ENCODE assay signal across 8 cellular contexts in genomic region chr19:56314584-56315075, GRCh38. TPM values are rescaled to one million over a fixed set of nuclear protein-coding genes. Genes with fewer than 3 reads are reported as not detected.
DNase-seq lines count a peak whose midpoint lies in the region; ATAC-seq and TF ChIP-seq lines count a peak whose summit lies in the region.

Gene ZSCAN5A (minus strand): TSS chr19:56314839. CDS start chr19:56225046, 89,793 bp downstream.

- H3F3A ChIP-seq in SK-N-SH (replicated peaks; ENCODE audit: insufficient read depth), result peaks cover 4% of the 10 kb centered on the region

- TF ChIP-seq CTCF in GM10248 (IDR thresholded peaks at IDR 0.05; ENCODE audit: control extremely low read depth, extremely low read depth, low read depth, missing control alignments) (no peak), SK-N-SH (IDR thresholded peaks at IDR 0.05) (no peak)

- H3K9me2 ChIP-seq in SK-N-SH, result no peaks in the 10 kb centered on the region

- peaks cover 0 to 13% of the 10 kb centered on the region in 2 experiments; a peak in 2 of 4 replicates for H3K4me1 ChIP-seq in SK-N-SH (ENCODE audit: control insufficient read depth in 1 of 2, insufficient read depth in 2 of 2, low read depth in 1 of 2, low read length in 1 of 2)

- no peak for TF ChIP-seq EP300 in SK-N-SH (IDR thresholded peaks at IDR 0.05; ENCODE audit: borderline replicate concordance in 1 of 2, low read depth in 1 of 2, low read length in 1 of 2)

- peak within 1 kb of the TSS; percentile 87 for H3K4me2 ChIP-seq in SK-N-SH

- no peaks in the 10 kb centered on the region for H3K27me3 ChIP-seq in SK-N-SH (ENCODE audit: insufficient read depth)

- CTCF ChIA-PET in GM10248 (lab: Yijun Ruan, JAX) (interaction anchor here (0.5 to 3.5 kb wide), 6 partner anchors 11 to 248 kb away, joined by 3 to 26 read pairs (median 3); no protein-coding TSS in a partner anchor), SK-N-SH (lab: Yijun Ruan, JAX) (interaction anchor here (0.7 to 7.1 kb wide), 3 partner anchors 19 to 62 kb away, joined by 4 to 42 read pairs (median 14); no protein-coding TSS in a partner anchor)

- H3K4me3 ChIP-seq in SK-N-SH (ENCODE audit: low read depth in 2 of 2, low read length in 1 of 2), result peak within 1 kb of the TSS; percentile 77 to 89

- H3K9me3 ChIP-seq in SK-N-SH, result no peaks in the 10 kb centered on the region

- peak within 1 kb of the TSS; percentile 95 to 99 for H3K27ac ChIP-seq in SK-N-SH (ENCODE audit: low read depth in 2 of 2, low read length in 1 of 2)

- H3K36me3 ChIP-seq in SK-N-SH (replicated peaks in 1 of 2; ENCODE audit: control insufficient read depth in 1 of 2, insufficient read depth in 2 of 2, low read length in 1 of 2), result peaks cover 16 to 19% of the 10 kb centered on the region in 2 experiments

- no peaks in the 10 kb centered on the region for H4K20me1 ChIP-seq in SK-N-SH (ENCODE audit: insufficient read depth)

- H3K9ac ChIP-seq in SK-N-SH, result peak within 1 kb of the TSS; percentile 94

- DNase-seq in GM10248 (ENCODE audit: extremely low spot score), result peak; percentile 95
- DNase-seq in NCI-H1092 (lab: John Stamatoyannopoulos, UW), result peak; percentile 89
- peak; percentile 96 for DNase-seq in SK-N-SH
- DNase-seq in activated naive CD4-positive, alpha-beta T cell treated with anti-CD3 and anti-CD28 coated beads, Interleukin-2, amount 50 U/mL, for 16 hours, result peak; percentile 97
- DNase-seq in germinal center (ENCODE audit: low spot score), result peak; percentile 98
- DNase-seq in non-pigmented ciliary epithelial cell (ENCODE audit: low read depth), result peak; percentile 67
- DNase-seq in superior temporal gyrus (ENCODE audit: extremely low spot score), result peak; percentile 98

- peaks cover 8% of the 10 kb centered on the region for H3K79me2 ChIP-seq in SK-N-SH (ENCODE audit: insufficient read depth)

- POLR2A ChIA-PET in GM10248 (lab: Yijun Ruan, JAX), result interaction anchor here (0.6 kb wide), 2 partner anchors 41 to 174 kb away, joined by 7 read pairs; no protein-coding TSS in a partner anchor
- POLR2A ChIA-PET in SK-N-SH (lab: Yijun Ruan, JAX), result interaction anchor here (0.6 kb wide), 2 partner anchors 13 to 54 kb away, joined by 3 to 4 read pairs; no protein-coding TSS in a partner anchor

- peak; percentile 70 for ATAC-seq in HG02610 (IDR thresholded peaks at IDR 0.05; ENCODE audit: unreplicated experiment)

- TF ChIP-seq RAD21 in SK-N-SH (IDR thresholded peaks at IDR 0.05; ENCODE audit: low read length), result no peak

- WGBS in SK-N-SH (ENCODE audit: low lambda C conversion rate), result 1% methylated on average over 15 of the region's 34 CpGs

- peak within 1 kb of the TSS; percentile 98 for H2AFZ ChIP-seq in SK-N-SH (ENCODE audit: low read depth)

TF ChIP-seq in SK-N-SH, 30 proteins besides CTCF, POLR2A, EP300 and RAD21 (continues in another document):
- TF ChIP-seq JUND (IDR thresholded peaks at IDR 0.05), result no peak
- TF ChIP-seq, protein P1, sequence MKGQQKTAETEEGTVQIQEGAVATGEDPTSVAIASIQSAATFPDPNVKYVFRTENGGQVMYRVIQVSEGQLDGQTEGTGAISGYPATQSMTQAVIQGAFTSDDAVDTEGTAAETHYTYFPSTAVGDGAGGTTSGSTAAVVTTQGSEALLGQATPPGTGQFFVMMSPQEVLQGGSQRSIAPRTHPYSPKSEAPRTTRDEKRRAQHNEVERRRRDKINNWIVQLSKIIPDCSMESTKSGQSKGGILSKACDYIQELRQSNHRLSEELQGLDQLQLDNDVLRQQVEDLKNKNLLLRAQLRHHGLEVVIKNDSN (IDR thresholded peaks at IDR 0.05; ENCODE audit: borderline replicate concordance, low read depth), result no peak
- no peak for TF ChIP-seq NFIC (IDR thresholded peaks at IDR 0.05; ENCODE audit: borderline replicate concordance)
- no peak for TF ChIP-seq GATA2 (CRISPR knock-in tag; IDR thresholded peaks at IDR 0.05)
- no peak for TF ChIP-seq RFX5 (IDR thresholded peaks at IDR 0.05; ENCODE audit: low read length)
- no peak for TF ChIP-seq MEF2A (IDR thresholded peaks at IDR 0.05; ENCODE audit: borderline replicate concordance, low read depth)
- peak; percentile 97 for TF ChIP-seq GABPA (IDR thresholded peaks at IDR 0.05; ENCODE audit: low read depth)
- TF ChIP-seq ELF1 (IDR thresholded peaks at IDR 0.05), result peak; percentile 75; the same call in 1 of the 2 replicates
- TF ChIP-seq FOXM1 (IDR thresholded peaks at IDR 0.05; ENCODE audit: low read depth), result no peak
- TF ChIP-seq FOXJ3 (CRISPR knock-in tag; IDR thresholded peaks at IDR 0.05), result no peak
- no peak; the same call in 1 of the 2 replicates for TF ChIP-seq MXI1 (IDR thresholded peaks at IDR 0.05; ENCODE audit: low read depth, low read length)
- TF ChIP-seq, protein P2, sequence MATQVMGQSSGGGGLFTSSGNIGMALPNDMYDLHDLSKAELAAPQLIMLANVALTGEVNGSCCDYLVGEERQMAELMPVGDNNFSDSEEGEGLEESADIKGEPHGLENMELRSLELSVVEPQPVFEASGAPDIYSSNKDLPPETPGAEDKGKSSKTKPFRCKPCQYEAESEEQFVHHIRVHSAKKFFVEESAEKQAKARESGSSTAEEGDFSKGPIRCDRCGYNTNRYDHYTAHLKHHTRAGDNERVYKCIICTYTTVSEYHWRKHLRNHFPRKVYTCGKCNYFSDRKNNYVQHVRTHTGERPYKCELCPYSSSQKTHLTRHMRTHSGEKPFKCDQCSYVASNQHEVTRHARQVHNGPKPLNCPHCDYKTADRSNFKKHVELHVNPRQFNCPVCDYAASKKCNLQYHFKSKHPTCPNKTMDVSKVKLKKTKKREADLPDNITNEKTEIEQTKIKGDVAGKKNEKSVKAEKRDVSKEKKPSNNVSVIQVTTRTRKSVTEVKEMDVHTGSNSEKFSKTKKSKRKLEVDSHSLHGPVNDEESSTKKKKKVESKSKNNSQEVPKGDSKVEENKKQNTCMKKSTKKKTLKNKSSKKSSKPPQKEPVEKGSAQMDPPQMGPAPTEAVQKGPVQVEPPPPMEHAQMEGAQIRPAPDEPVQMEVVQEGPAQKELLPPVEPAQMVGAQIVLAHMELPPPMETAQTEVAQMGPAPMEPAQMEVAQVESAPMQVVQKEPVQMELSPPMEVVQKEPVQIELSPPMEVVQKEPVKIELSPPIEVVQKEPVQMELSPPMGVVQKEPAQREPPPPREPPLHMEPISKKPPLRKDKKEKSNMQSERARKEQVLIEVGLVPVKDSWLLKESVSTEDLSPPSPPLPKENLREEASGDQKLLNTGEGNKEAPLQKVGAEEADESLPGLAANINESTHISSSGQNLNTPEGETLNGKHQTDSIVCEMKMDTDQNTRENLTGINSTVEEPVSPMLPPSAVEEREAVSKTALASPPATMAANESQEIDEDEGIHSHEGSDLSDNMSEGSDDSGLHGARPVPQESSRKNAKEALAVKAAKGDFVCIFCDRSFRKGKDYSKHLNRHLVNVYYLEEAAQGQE (IDR thresholded peaks at IDR 0.05; ENCODE audit: low read depth, low read length), result 0 out of 2 replicates have a peak, but pooled peaks have one; percentile 17
- peak; percentile 22 for TF ChIP-seq CHD2 (IDR thresholded peaks at IDR 0.05; ENCODE audit: low read length, partially characterized antibody)
- TF ChIP-seq SMC3 (IDR thresholded peaks at IDR 0.05; ENCODE audit: low read depth, low read length), result no peak
- TF ChIP-seq, protein P3, sequence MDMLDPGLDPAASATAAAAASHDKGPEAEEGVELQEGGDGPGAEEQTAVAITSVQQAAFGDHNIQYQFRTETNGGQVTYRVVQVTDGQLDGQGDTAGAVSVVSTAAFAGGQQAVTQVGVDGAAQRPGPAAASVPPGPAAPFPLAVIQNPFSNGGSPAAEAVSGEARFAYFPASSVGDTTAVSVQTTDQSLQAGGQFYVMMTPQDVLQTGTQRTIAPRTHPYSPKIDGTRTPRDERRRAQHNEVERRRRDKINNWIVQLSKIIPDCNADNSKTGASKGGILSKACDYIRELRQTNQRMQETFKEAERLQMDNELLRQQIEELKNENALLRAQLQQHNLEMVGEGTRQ (IDR thresholded peaks at IDR 0.05; ENCODE audit: borderline replicate concordance, low read depth, low read length), result no peak
- TF ChIP-seq RCOR1 (IDR thresholded peaks at IDR 0.05; ENCODE audit: low read length), result no peak
- no peak for TF ChIP-seq TEAD4 (IDR thresholded peaks at IDR 0.05; ENCODE audit: borderline replicate concordance, insufficient read depth)
- TF ChIP-seq PBX3 (IDR thresholded peaks at IDR 0.05), result no peak
- TF ChIP-seq SIN3A (IDR thresholded peaks at IDR 0.05; ENCODE audit: borderline replicate concordance, low read depth, low read length), result peak; percentile 57; the same call in 1 of the 2 replicates
- TF ChIP-seq ZBTB33 (IDR thresholded peaks at IDR 0.05; ENCODE audit: borderline replicate concordance, low read depth), result no peak

RNA-seq across cellular contexts. Expression of gene ZSCAN5A, which starts in this region (rescaled TPM):
- polyA plus RNA-seq in SK-N-SH (2012; rRNA removed), result 6.8 and 11.7 TPM in 2 replicates
- 5.3 and 5.8 TPM in 2 replicates for polyA plus RNA-seq in SK-N-SH (2012; cell fraction: cytosol; rRNA removed)
- 6.7 and 8.1 TPM in 2 replicates for polyA plus RNA-seq in SK-N-SH (2012; cell fraction: nucleus; rRNA removed)

Comparison
In these comparisons a context has a peak if more than half of its experiments do, and no peak if none do; other contexts are left out.
1. Peak in every context shown above with its lines: DNase-seq, ATAC-seq, H3K4me3 ChIP-seq and H3K27ac ChIP-seq.